ENCODE assay signal across 14 cellular contexts in the genomic region with DNA sequence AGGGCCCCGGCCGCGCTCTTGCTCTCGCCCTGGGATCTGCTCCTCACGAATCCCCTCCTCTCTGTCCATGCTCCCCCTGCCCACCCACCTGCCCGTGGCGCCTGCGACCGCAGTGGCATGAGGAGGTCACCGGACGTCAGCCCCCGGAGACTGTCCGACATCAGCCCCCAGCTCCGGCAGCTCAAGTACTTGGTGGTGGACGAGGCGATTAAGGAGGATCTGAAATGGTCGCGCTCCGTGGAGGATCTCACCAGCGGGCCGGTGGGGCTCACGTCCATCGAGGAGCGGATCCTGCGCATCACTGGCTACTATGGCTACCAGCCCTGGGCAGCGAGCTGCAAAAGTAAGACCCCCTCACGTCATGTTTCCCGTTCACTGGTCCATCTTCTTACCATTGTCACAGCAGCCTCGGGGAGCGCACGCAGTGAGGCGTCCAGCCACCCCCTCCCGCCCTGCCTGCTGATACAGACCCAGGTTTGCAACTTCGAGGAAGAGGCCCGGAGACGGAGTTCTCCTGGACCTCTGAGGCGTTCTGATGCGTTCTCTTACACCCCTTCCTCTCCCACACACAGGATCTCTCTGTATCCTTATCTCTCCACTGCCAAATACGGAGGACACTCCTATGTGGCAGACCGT. TPM values are rescaled to one million over a fixed set of nuclear protein-coding genes. Genes with fewer than 3 reads are reported as not detected.
DNase-seq lines count a peak whose midpoint lies in the region; ATAC-seq and TF ChIP-seq lines count a peak whose summit lies in the region.
"Had no signal": no experiment of that assay in that cellular context is flagged by ENCODE, and none has a peak within 500 bp of the region (broad histone marks: within the 10 kb centered on the region; RNA-seq: fewer than 3 reads in every experiment).

No MANE protein-coding gene starts in this region.

- H3K27ac Mint-ChIP-seq in naive thymus-derived CD8-positive, alpha-beta T cell: no peak overlapping the region
- H3K27ac Mint-ChIP-seq: activated CD8-positive, alpha-beta memory T cell treated with anti-CD3 and anti-CD28 coated beads, Interleukin-2, amount 10 ng/mL, durations not matched to agents 7 days and 5 days had no signal

- H3K4me3 ChIP-seq in MG63: peak overlapping the region; percentile 39
- peak overlapping the region in 2 of 3 donors; percentile 49 to 65 for H3K4me3 ChIP-seq in breast epithelium
- peak overlapping the region; percentile 57 for H3K4me3 ChIP-seq in skeletal muscle satellite cell (ENCODE audit: low read length)
- H3K4me3 ChIP-seq: sigmoid colon had no signal

- no peaks in the 10 kb centered on the region for H3K4me1 ChIP-seq in breast epithelium
- no peaks in the 10 kb centered on the region for H3K4me1 ChIP-seq in skeletal muscle satellite cell (ENCODE audit: control insufficient read depth, insufficient read depth, low read length)

- intact Hi-C loops in breast epithelium (cut with DNase I; ENCODE audit: low total_unique reads): loop anchor here (5.0 kb wide), 1 partner anchor 1153 kb away; no protein-coding TSS in a partner anchor

- peak overlapping the region in 2 of 10 donors; percentile 15 to 19 for H3K4me3 Mint-ChIP-seq in naive thymus-derived CD8-positive, alpha-beta T cell
- H3K4me3 Mint-ChIP-seq: activated CD8-positive, alpha-beta memory T cell treated with anti-CD3 and anti-CD28 coated beads, Interleukin-2, amount 10 ng/mL, durations not matched to agents 7 days and 5 days had no signal

- no peaks in the 10 kb centered on the region for H3K36me3 ChIP-seq in MG63
- H3K36me3 ChIP-seq in breast epithelium: no peaks in the 10 kb centered on the region
- H3K36me3 ChIP-seq in skeletal muscle satellite cell (ENCODE audit: insufficient read depth, low read length): no peaks in the 10 kb centered on the region
- H3K36me3 ChIP-seq: sigmoid colon had no signal

- peaks cover 0 to 18% (median 2%) of the 10 kb centered on the region in 9 donors for H3K9me3 Mint-ChIP-seq in naive thymus-derived CD8-positive, alpha-beta T cell

- POLR2A ChIA-PET in naive thymus-derived CD8-positive, alpha-beta T cell (lab: Charles Lee): no interaction called here

- H3K4me1 Mint-ChIP-seq in naive thymus-derived CD8-positive, alpha-beta T cell: peaks cover 2 to 8% (median 7%) of the 10 kb centered on the region in 4 donors

- H3K9ac ChIP-seq in skeletal muscle satellite cell (ENCODE audit: low read depth, low read length): no peak overlapping the region

- TF ChIP-seq POLR2A in breast epithelium (IDR thresholded peaks at IDR 0.05): no peak

- TF ChIP-seq CTCF in breast epithelium (IDR thresholded peaks at IDR 0.05): no peak

- ATAC-seq in HG02938 (IDR thresholded peaks at IDR 0.05; ENCODE audit: unreplicated experiment): no peak
- no peak for ATAC-seq in naive thymus-derived CD8-positive, alpha-beta T cell

- peaks cover 29 to 74% (median 55%) of the 10 kb centered on the region in 5 donors for H3K27me3 Mint-ChIP-seq in naive thymus-derived CD8-positive, alpha-beta T cell

- H3K36me3 Mint-ChIP-seq in naive thymus-derived CD8-positive, alpha-beta T cell: peaks cover 0 to 4% (median 2%) of the 10 kb centered on the region in 3 donors

- H3K27ac ChIP-seq in breast epithelium: no peak overlapping the region
- H3K27ac ChIP-seq: sigmoid colon had no signal

- DNase-seq in MG63 (no peak), breast epithelium (ENCODE audit: low spot score in 2 of 2) (no peak), iPS-NIHi11 (ENCODE audit: low spot score) (peak; percentile 8), retina (no peak)
- no peak for DNase-seq in stimulated activated CD4-positive, alpha-beta T cell treated with anti-CD3 and anti-CD28 coated beads, Interleukin-15, amount 100 ng/mL, for 24 hours
- DNase-seq in naive thymus-derived CD8-positive, alpha-beta T cell: no peak
- DNase-seq: activated CD8-positive, alpha-beta memory T cell treated with anti-CD3 and anti-CD28 coated beads, Interleukin-2, amount 10 ng/mL, durations not matched to agents 7 days and 5 days; amniotic stem cell; NCI-H1417 treated with DMSO at 0.1 percent for 48 hours; sigmoid colon had no signal

- peak overlapping the region; percentile 77 for H3K4me2 ChIP-seq in skeletal muscle satellite cell (ENCODE audit: low read length)

- H3K9me3 ChIP-seq in MG63 (no peaks in the 10 kb centered on the region), breast epithelium (no peaks in the 10 kb centered on the region), skeletal muscle satellite cell (replicated peaks; ENCODE audit: low read length) (no peaks in the 10 kb centered on the region)
- H3K9me3 ChIP-seq: sigmoid colon had no signal

- peaks cover 13% of the 10 kb centered on the region for H3K27me3 ChIP-seq in MG63
- H3K27me3 ChIP-seq in breast epithelium: peaks cover 5 to 14% of the 10 kb centered on the region in 2 donors
- H3K27me3 ChIP-seq in skeletal muscle satellite cell (ENCODE audit: control insufficient read depth, insufficient read depth, low read length): peaks cover 33% of the 10 kb centered on the region

RNA-seq across cellular contexts. Expression of a gene that starts 1.1 kb away (rescaled TPM):
- 2.5 and 3.3 TPM in 2 replicates for total RNA-seq in MG63 (2014; rRNA removed; shearing (Covaris generic); ENCODE audit: low replicate concordance)
- 10 to 100 TPM in 1 of 3 donors, 1 to 10 TPM in 1, not detected in 1; 8.8 to 13.0 TPM for total RNA-seq in breast epithelium
- not detected in 2 replicates for total RNA-seq in skeletal muscle satellite cell (2012; rRNA removed)
- under 1 TPM; 0.49 to 0.63 TPM for total RNA-seq in naive thymus-derived CD8-positive, alpha-beta T cell
- under 1 TPM in 2 of 3 donors, not detected in 1; 0.06 to 0.16 TPM for polyA plus RNA-seq in naive thymus-derived CD8-positive, alpha-beta T cell
- total RNA-seq: fibroblast of lung, lung microvascular endothelial cell had no signal
- polyA plus RNA-seq: fibroblast of lung had no signal
